In the genomic region with DNA sequence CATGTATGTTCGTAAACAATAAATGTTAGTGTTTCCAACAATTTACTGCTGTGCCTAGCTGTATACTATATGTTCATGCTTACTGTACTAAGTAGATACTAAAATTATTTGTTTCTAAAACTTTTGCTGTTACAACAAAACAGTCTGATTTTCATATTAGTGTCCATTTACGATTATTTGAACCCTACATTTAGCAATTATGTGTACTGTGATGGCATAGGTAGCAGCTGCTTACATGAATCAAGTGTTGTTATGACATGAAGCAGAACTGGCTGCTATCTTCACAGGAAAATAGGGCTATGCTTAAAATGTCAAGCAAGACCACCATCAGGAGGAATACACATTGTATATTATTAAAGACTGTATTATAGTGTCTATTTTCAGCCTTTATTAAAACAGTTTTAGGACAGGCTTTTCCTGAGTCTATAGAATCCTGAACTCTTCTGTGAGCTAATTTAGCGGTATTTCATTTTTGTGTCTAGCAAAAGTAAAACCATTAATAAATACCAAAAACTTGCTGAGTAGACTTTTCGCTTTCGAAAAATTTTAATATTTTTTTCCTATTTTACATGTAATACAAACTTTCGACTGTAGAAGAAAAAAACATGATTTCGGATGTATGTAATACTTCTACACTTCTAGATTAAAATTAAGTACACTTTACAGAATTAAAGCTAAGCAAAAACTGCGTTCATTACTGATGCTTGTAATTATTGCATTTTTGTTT, we compare ENCODE assay signal across 8 cellular contexts. TPM values are rescaled to one million over a fixed set of nuclear protein-coding genes. Genes with fewer than 3 reads are reported as not detected.
DNase-seq lines count a peak whose midpoint lies in the region; ATAC-seq and TF ChIP-seq lines count a peak whose summit lies in the region.

No MANE protein-coding gene starts in this region.

- no peaks in the 10 kb centered on the region for H3K9me3 ChIP-seq in transverse colon

- H3K4me3 ChIP-seq in transverse colon, result peak overlapping the region in 3 of 4 donors; percentile 48 to 69 (median 48)

- 66 to 70% methylated on average over 8 of the region's 8 CpGs for WGBS in transverse colon (ENCODE audit: low coverage in 1 of 2), 2 donors

- H3K4me1 ChIP-seq in transverse colon, result peaks cover 0 to 22% (median 11%) of the 10 kb centered on the region in 4 donors

- peak overlapping the region; percentile 92 for H3K4me3 Mint-ChIP-seq in activated T-cell treated with anti-CD3 and anti-CD28 coated beads, Interleukin-2, amount 50 U/mL, for 4 hours
- peak overlapping the region; percentile 90 for H3K4me3 Mint-ChIP-seq in activated naive CD8-positive, alpha-beta T cell treated with anti-CD3 and anti-CD28 coated beads, Interleukin-2, amount 50 U/mL, for 24 hours

- no peak for TF ChIP-seq EP300 in transverse colon (IDR thresholded peaks at IDR 0.05; ENCODE audit: low read depth)

- H3K36me3 Mint-ChIP-seq in activated T-cell treated with anti-CD3 and anti-CD28 coated beads, Interleukin-2, amount 50 U/mL, for 4 hours (ENCODE audit: insufficient read depth), result peaks cover 7% of the 10 kb centered on the region
- peaks cover 23% of the 10 kb centered on the region for H3K36me3 Mint-ChIP-seq in activated naive CD8-positive, alpha-beta T cell treated with anti-CD3 and anti-CD28 coated beads, Interleukin-2, amount 50 U/mL, for 24 hours (ENCODE audit: low read depth)

- H3K27me3 ChIP-seq in layer of hippocampus (ENCODE audit: control insufficient read depth, insufficient read depth, low read length) (no peaks in the 10 kb centered on the region), transverse colon (no peaks in the 10 kb centered on the region)

- no peak for DNase-seq in activated T-cell treated with anti-CD3 and anti-CD28 coated beads, Interleukin-2, amount 50 U/mL, for 4 hours
- DNase-seq in activated T-cell treated with anti-CD3 and anti-CD28 coated beads, Interleukin-2, amount 50 U/mL, for 48 hours, result no peak
- no peak for DNase-seq in activated naive CD8-positive, alpha-beta T cell treated with anti-CD3 and anti-CD28 coated beads, Interleukin-2, amount 50 U/mL, for 24 hours
- DNase-seq in transverse colon, result no peak
- no peak for DNase-seq in SW 1271 (lab: John Stamatoyannopoulos, UW)
- no peak for DNase-seq in SKM-1 treated with dmso at 0.1 percent for 144 hours (lab: John Stamatoyannopoulos, UW; ENCODE audit: unreplicated experiment)

- H3K27ac ChIP-seq in layer of hippocampus (ENCODE audit: low read depth, low read length) (peak overlapping the region; percentile 96), transverse colon (peak overlapping the region; percentile 94 to 97 (median 94))

- no peaks in the 10 kb centered on the region for H3K9me3 Mint-ChIP-seq in activated T-cell treated with anti-CD3 and anti-CD28 coated beads, Interleukin-2, amount 50 U/mL, for 4 hours
- no peaks in the 10 kb centered on the region for H3K9me3 Mint-ChIP-seq in activated naive CD8-positive, alpha-beta T cell treated with anti-CD3 and anti-CD28 coated beads, Interleukin-2, amount 50 U/mL, for 24 hours

- H3K27ac Mint-ChIP-seq in activated naive CD8-positive, alpha-beta T cell treated with anti-CD3 and anti-CD28 coated beads, Interleukin-2, amount 50 U/mL, for 24 hours, result peak overlapping the region; percentile 95

- H3K36me3 ChIP-seq in transverse colon, result no peaks in the 10 kb centered on the region

- intact Hi-C loops in transverse colon (cut with DNase I; ENCODE audit: low total_unique reads), result loop anchor here (5.0 kb wide), 1 partner anchor 256 kb away; no protein-coding TSS in a partner anchor

- TF ChIP-seq CTCF in transverse colon (IDR thresholded peaks at IDR 0.05), result no peak

- in situ Hi-C loops in transverse colon (cut with MboI; ENCODE audit: low pct_ligation_motif_present in 1 of 4, low pct_unique_long_range_greater_than_20kb in 1 of 4, low sequenced_read_pairs in 3 of 4), result loop anchor here in 2 of 4 donors (25.0 kb wide), 1 partner anchor 119 kb away; no protein-coding TSS in a partner anchor

- ATAC-seq in activated T-cell treated with anti-CD3 and anti-CD28 coated beads, Interleukin-2, amount 50 U/mL, for 4 hours, result no peak
- ATAC-seq in activated naive CD8-positive, alpha-beta T cell treated with anti-CD3 and anti-CD28 coated beads, Interleukin-2, amount 50 U/mL, for 24 hours, result no peak
- ATAC-seq in HG03442 (IDR thresholded peaks at IDR 0.05; ENCODE audit: unreplicated experiment), result no peak

- H3K27me3 Mint-ChIP-seq in activated T-cell treated with anti-CD3 and anti-CD28 coated beads, Interleukin-2, amount 50 U/mL, for 4 hours (ENCODE audit: low read depth), result no peaks in the 10 kb centered on the region
- H3K27me3 Mint-ChIP-seq in activated naive CD8-positive, alpha-beta T cell treated with anti-CD3 and anti-CD28 coated beads, Interleukin-2, amount 50 U/mL, for 24 hours, result no peaks in the 10 kb centered on the region

- TF ChIP-seq POLR2A in transverse colon (IDR thresholded peaks at IDR 0.05), result no peak

- H3K4me1 Mint-ChIP-seq in activated T-cell treated with anti-CD3 and anti-CD28 coated beads, Interleukin-2, amount 50 U/mL, for 4 hours (ENCODE audit: low read depth), result peaks cover 37% of the 10 kb centered on the region
- peaks cover 49% of the 10 kb centered on the region for H3K4me1 Mint-ChIP-seq in activated naive CD8-positive, alpha-beta T cell treated with anti-CD3 and anti-CD28 coated beads, Interleukin-2, amount 50 U/mL, for 24 hours

RNA-seq across cellular contexts. Expression of a gene that starts 1.1 kb away (rescaled TPM):
- total RNA-seq in activated T-cell treated with anti-CD3 and anti-CD28 coated beads, Interleukin-2, amount 50 U/mL, for 4 hours, result 10 to 100 TPM; 33.1 to 38.5 (median 33.2) TPM
- total RNA-seq in transverse colon, result 10 to 100 TPM in 1 of 4 donors, 1 to 10 TPM in 3; 3.8 to 17.2 (median 7.2) TPM
